ENCODE assay signal across 15 cellular contexts in the genomic region with DNA sequence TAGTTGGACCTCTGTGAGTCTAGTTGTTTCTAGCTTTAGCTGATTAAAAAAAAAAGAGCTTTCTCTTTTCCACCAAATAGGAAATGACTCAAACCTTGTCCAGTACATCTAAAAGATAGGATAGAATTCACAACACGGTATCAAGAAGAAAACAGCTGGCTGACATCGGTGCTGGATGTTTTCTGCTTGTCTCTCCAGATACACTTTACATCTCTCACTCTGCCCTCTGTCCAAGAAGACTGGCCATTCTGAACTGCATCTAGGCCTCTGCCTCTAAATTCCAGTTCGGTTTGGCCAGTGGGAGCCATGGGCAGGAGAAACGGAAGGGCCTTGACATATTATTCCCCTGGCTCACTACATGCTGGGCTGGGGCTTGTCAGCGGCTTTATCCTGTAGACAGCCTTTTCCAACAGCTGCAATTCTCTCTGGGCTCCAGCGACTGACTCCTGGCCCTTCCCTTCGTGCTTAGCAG. TPM values are rescaled to one million over a fixed set of nuclear protein-coding genes. Genes with fewer than 3 reads are reported as not detected.
DNase-seq lines count a peak whose midpoint lies in the region; ATAC-seq and TF ChIP-seq lines count a peak whose summit lies in the region.
"Had no signal": no experiment of that assay in that cellular context is flagged by ENCODE, and none has a peak within 500 bp of the region (broad histone marks: within the 10 kb centered on the region; RNA-seq: fewer than 3 reads in every experiment).

No MANE protein-coding gene starts in this region.

- no peak overlapping the region for H3K27ac Mint-ChIP-seq in effector memory CD8-positive, alpha-beta T cell
- H3K27ac Mint-ChIP-seq: natural killer cell had no signal

- ATAC-seq in heart left ventricle: peak; percentile 91 to 95 (median 93)
- peak; percentile 31 for ATAC-seq in mucosa of descending colon
- no peak for ATAC-seq in effector memory CD8-positive, alpha-beta T cell (replicated peaks)
- ATAC-seq in HG02938 (IDR thresholded peaks at IDR 0.05; ENCODE audit: unreplicated experiment): no peak
- no peak for ATAC-seq in HG03354 (IDR thresholded peaks at IDR 0.05; ENCODE audit: poor library complexity, severe bottlenecking, unreplicated experiment)
- ATAC-seq: A549, natural killer cell had no signal

- no peak for TF ChIP-seq CTCF in AG04450 (IDR thresholded peaks at IDR 0.05; ENCODE audit: low read depth, low read length)
- TF ChIP-seq CTCF in heart left ventricle (IDR thresholded peaks at IDR 0.05): no peak
- no peak for TF ChIP-seq CTCF in mucosa of descending colon (IDR thresholded peaks at IDR 0.05)

- no peak for TF ChIP-seq POLR2A in heart left ventricle (IDR thresholded peaks at IDR 0.05)

- H3K4me1 Mint-ChIP-seq in effector memory CD8-positive, alpha-beta T cell (ENCODE audit: low read depth in 2 of 2): no peaks in the 10 kb centered on the region
- H3K4me1 Mint-ChIP-seq: natural killer cell had no signal

- no peaks in the 10 kb centered on the region for H3K9me3 Mint-ChIP-seq in effector memory CD8-positive, alpha-beta T cell
- H3K9me3 Mint-ChIP-seq: natural killer cell had no signal

- no peak overlapping the region for H3K4me3 Mint-ChIP-seq in effector memory CD8-positive, alpha-beta T cell
- H3K4me3 Mint-ChIP-seq: natural killer cell had no signal

- peak overlapping the region; percentile 67 for H3K27ac ChIP-seq in AG04450 (ENCODE audit: low read depth, low read length)
- peak overlapping the region; percentile 54 to 87 (median 71) for H3K27ac ChIP-seq in heart left ventricle
- H3K27ac ChIP-seq: A549 had no signal

- WGBS in heart left ventricle, 4 donors: 16 to 37% (median 27%) methylated on average over 7 of the region's 7 CpGs

- POLR2A ChIA-PET in AG04450 (lab: Yijun Ruan, JAX): no interaction called here

- no peaks in the 10 kb centered on the region for H3K27me3 ChIP-seq in AG04450 (ENCODE audit: control insufficient read depth, insufficient read depth, low read length)
- no peaks in the 10 kb centered on the region for H3K27me3 ChIP-seq in heart left ventricle

- no peaks in the 10 kb centered on the region for H3K36me3 Mint-ChIP-seq in effector memory CD8-positive, alpha-beta T cell (ENCODE audit: insufficient read depth)
- H3K36me3 Mint-ChIP-seq: natural killer cell had no signal

- H3K9me3 ChIP-seq in AG04450 (ENCODE audit: control insufficient read depth, insufficient read depth, low read length) (no peaks in the 10 kb centered on the region), heart left ventricle (no peaks in the 10 kb centered on the region), mucosa of descending colon (no peaks in the 10 kb centered on the region)
- H3K9me3 ChIP-seq: A549 had no signal

- peak; percentile 4 for DNase-seq in AG04450 (ENCODE audit: low read depth, low spot score)
- peak; percentile 10 for DNase-seq in amniotic epithelial cell (ENCODE audit: low read depth)
- peak; percentile 46 to 75 (median 68) for DNase-seq in heart left ventricle
- DNase-seq in mucosa of descending colon: no peak
- no peak for DNase-seq in NCI-H748 treated with DMSO at 0.1 percent for 48 hours (lab: John Stamatoyannopoulos, UW)
- DNase-seq in effector memory CD8-positive, alpha-beta T cell: no peak
- DNase-seq: activated CD8-positive, alpha-beta memory T cell treated with anti-CD3 and anti-CD28 coated beads, Interleukin-2, amount 50 U/mL, for 48 hours; effector memory CD4-positive, alpha-beta T cell; natural killer cell; NCI-H1092; NCI-H526 treated with DMSO at 0.1 percent for 48 hours; SHP77 treated with DMSO at 0.1 percent for 48 hours had no signal

- H3K4me3 ChIP-seq in AG04450 (ENCODE audit: low read depth, low read length) (no peak overlapping the region), heart left ventricle (no peak overlapping the region), mucosa of descending colon (no peak overlapping the region)
- H3K4me3 ChIP-seq: A549 had no signal

- intact Hi-C loops in heart left ventricle (cut with DNase I) (no loop called here), mucosa of descending colon (cut with DNase I, micrococcal nuclease) (no loop called here)

- peaks cover 0 to 28% (median 7%) of the 10 kb centered on the region in 12 donors for H3K4me1 ChIP-seq in heart left ventricle
- no peaks in the 10 kb centered on the region for H3K4me1 ChIP-seq in mucosa of descending colon (ENCODE audit: low read depth)
- H3K4me1 ChIP-seq: A549 had no signal

- H3K36me3 ChIP-seq in heart left ventricle (no peaks in the 10 kb centered on the region), mucosa of descending colon (ENCODE audit: low read depth) (no peaks in the 10 kb centered on the region)

- peaks cover 14 to 17% of the 10 kb centered on the region in 2 donors for H3K27me3 Mint-ChIP-seq in effector memory CD8-positive, alpha-beta T cell

- CTCF ChIA-PET in AG04450 (lab: Charles Lee): interaction anchor here (0.6 to 2.0 kb wide), 3 partner anchors 31 to 394 kb away, joined by 3 to 8 read pairs (median 4); no protein-coding TSS in a partner anchor

RNA-seq across cellular contexts. Expression of gene SHISA3, which starts 57.3 kb away (rescaled TPM):
- 0.78 and 1.3 TPM in 2 replicates for polyA plus RNA-seq in AG04450 (2011; rRNA removed)
- polyA minus RNA-seq in AG04450 (2011; rRNA and poly(A)+ RNA removed): 0.28 and 0.39 TPM in 2 replicates
- total RNA-seq in heart left ventricle: 10 to 100 TPM in 2 of 9 donors, 1 to 10 TPM in 7; 1.2 to 16.4 (median 1.8) TPM
- 1 to 10 TPM; 7.2 to 9.6 TPM for polyA plus RNA-seq in heart left ventricle
- total RNA-seq in mucosa of descending colon: 1 to 10 TPM in 2 of 3 donors, under 1 TPM in 1; 0.90 to 1.9 (median 1.6) TPM
- total RNA-seq: natural killer cell had no signal
- polyA plus RNA-seq: A549 had no signal

Comparison
In these comparisons a context has a peak if more than half of its experiments do, and no peak if none do; other contexts are left out.
1. DNase-seq: peak in AG04450 (single experiment), amniotic epithelial cell (single experiment) and heart left ventricle (5 of 5); none in mucosa of descending colon (0 of 3), NCI-H748 treated with DMSO at 0.1 percent for 48 hours (single experiment) and effector memory CD8-positive, alpha-beta T cell (0 of 3).
2. ATAC-seq: peak in heart left ventricle (4 of 4) and mucosa of descending colon (single experiment); none in effector memory CD8-positive, alpha-beta T cell (single experiment), HG02938 (single experiment) and HG03354 (single experiment).